20 cellular contexts compared by ENCODE assay signal in the genomic region with DNA sequence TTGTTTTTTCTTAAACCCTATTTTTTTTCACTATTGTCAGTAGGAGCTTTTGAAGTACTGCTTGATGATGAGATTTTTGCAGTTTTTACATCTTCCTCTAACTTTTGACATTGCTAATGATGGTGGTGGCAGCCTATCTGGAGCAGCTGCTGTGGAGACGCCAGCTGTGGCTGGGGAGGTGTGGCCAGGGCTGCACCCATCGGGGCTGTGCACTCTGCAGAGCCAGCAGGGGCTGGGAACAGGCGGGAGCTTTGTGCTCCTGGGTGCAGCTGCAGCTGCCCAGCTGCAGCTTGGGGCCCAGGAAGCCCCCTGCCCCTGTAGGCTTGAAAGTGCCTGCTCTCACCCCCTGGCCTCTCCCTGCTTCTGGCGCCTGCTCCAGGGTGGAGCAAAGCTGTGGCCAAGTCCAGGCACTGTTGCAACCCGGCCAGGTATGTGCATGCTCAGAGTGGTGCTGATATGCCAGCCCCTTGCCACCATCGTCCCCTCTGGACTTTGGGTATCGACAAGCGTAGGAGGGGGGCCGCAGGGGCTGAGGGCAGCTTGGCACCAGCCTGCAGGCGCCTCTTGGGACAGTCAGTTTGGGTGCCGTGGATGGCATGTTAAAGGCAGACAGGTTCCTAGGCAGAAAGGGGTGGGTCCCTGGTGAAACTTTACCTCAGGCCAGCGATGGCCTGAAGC.
"Had no signal": no experiment of that assay in that cellular context is flagged by ENCODE, and none has a peak within 500 bp of the region (broad histone marks: within the 10 kb centered on the region; RNA-seq: fewer than 3 reads in every experiment).

No MANE protein-coding gene starts in this region.

- ATAC-seq: activated CD8-positive, alpha-beta memory T cell treated with anti-CD3 and anti-CD28 coated beads, Interleukin-2, amount 10 ng/mL, durations not matched to agents 7 days and 5 days; naive thymus-derived CD4-positive, alpha-beta T cell; T-cell; WTC11 had no signal

- H3K9ac ChIP-seq: parathyroid adenoma had no signal

- DNase-seq: activated CD4-positive, alpha-beta memory T cell treated with anti-CD3 and anti-CD28 coated beads, Interleukin-2, amount 10 ng/mL, durations not matched to agents 7 days and 5 days; activated CD4-positive, alpha-beta T cell treated with anti-CD3 and anti-CD28 coated beads for 48 hours; activated CD8-positive, alpha-beta memory T cell treated with anti-CD3 and anti-CD28 coated beads, Interleukin-2, amount 10 ng/mL, durations not matched to agents 7 days and 5 days; activated naive CD4-positive, alpha-beta T cell; activated naive CD8-positive, alpha-beta T cell treated with anti-CD3 and anti-CD28 coated beads for 36 hours; amniotic stem cell; endodermal cell; foreskin melanocyte; glutamatergic neuron; kidney glomerular epithelial cell; mesenchymal stem cell; mucosa of descending colon; naive thymus-derived CD4-positive, alpha-beta T cell; stimulated activated CD4-positive, alpha-beta T cell treated with anti-CD3 and anti-CD28 coated beads, Interleukin-2, amount 100 ng/mL, for 48 hours; T-cell had no signal

- H3K4me1 ChIP-seq: parathyroid adenoma had no signal

- H3K36me3 ChIP-seq: neutrophil had no signal

- FAIRE-seq: colon had no signal

- H3K27me3 ChIP-seq: neutrophil, suprapubic skin had no signal

- H3K27ac ChIP-seq: neutrophil, parathyroid adenoma, suprapubic skin had no signal

- H2AFZ ChIP-seq: parathyroid adenoma had no signal

- H3K4me3 ChIP-seq: mucosa of descending colon, suprapubic skin had no signal

- H3K9me3 ChIP-seq: suprapubic skin had no signal
